In the genomic region with DNA sequence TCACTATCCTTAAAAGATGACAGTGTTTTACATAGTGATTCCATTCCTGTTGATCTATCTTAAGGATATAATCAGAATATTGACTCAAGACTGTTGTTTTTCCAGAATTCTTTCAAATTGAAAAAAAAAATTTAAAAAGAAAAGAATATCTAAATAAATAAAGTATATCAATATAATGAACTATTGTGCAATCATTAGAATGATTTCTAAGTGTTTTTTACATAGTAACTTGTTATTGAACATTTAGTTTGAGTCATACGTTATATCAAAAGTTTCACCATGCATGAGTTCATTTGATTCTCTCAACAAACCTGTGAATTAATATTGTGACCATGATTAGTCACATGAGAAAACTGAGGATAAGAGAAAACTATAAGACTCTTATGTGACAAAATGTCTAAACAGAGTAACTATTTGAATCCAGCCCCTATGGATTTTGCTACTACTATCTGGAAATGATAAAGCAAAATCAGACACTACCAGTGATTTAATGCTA, we compare ENCODE assay signal across 21 cellular contexts. TPM values are rescaled to one million over a fixed set of nuclear protein-coding genes. Genes with fewer than 3 reads are reported as not detected.
A peak's percentile ranks its signal among the peaks of the same experiment; 100 is the strongest.
DNase-seq lines count a peak whose midpoint lies in the region; ATAC-seq, FAIRE-seq and TF ChIP-seq lines count a peak whose summit lies in the region.
"Had no signal": no experiment of that assay in that cellular context is flagged by ENCODE, and none has a peak within 500 bp of the region (broad histone marks: within the 10 kb centered on the region; RNA-seq: fewer than 3 reads in every experiment).

No MANE protein-coding gene starts in this region.

- peaks cover 44% of the 10 kb centered on the region for H3K4me1 Mint-ChIP-seq in activated CD8-positive, alpha-beta memory T cell treated with anti-CD3 and anti-CD28 coated beads, Interleukin-2, amount 10 ng/mL, durations not matched to agents 7 days and 5 days
- H3K4me1 Mint-ChIP-seq in stimulated activated memory B cell treated with anti-CD40 and anti-IgM and Interleukin-4, amounts not matched to agents 10 μg/mL and 1 μg/mL and 100 μg/mL, for 72 hours = peaks cover 28% of the 10 kb centered on the region

- no peak overlapping the region for H3K4me3 Mint-ChIP-seq in activated CD8-positive, alpha-beta memory T cell treated with anti-CD3 and anti-CD28 coated beads, Interleukin-2, amount 10 ng/mL, durations not matched to agents 7 days and 5 days
- no peak overlapping the region for H3K4me3 Mint-ChIP-seq in stimulated activated memory B cell treated with anti-CD40 and anti-IgM and Interleukin-4, amounts not matched to agents 10 μg/mL and 1 μg/mL and 100 μg/mL, for 72 hours
- H3K4me3 Mint-ChIP-seq: CD8-positive, alpha-beta T cell; GM23338 had no signal

- H3K27me3 ChIP-seq in PC-9 (ENCODE audit: insufficient read depth, low read depth) (no peaks in the 10 kb centered on the region), Peyer's patch (no peaks in the 10 kb centered on the region)

- ATAC-seq in activated CD8-positive, alpha-beta memory T cell treated with anti-CD3 and anti-CD28 coated beads, Interleukin-2, amount 10 ng/mL, durations not matched to agents 7 days and 5 days = no peak
- no peak for ATAC-seq in stimulated activated memory B cell treated with anti-CD40 and anti-IgM and Interleukin-4, amounts not matched to agents 10 μg/mL and 1 μg/mL and 100 μg/mL, for 72 hours
- ATAC-seq: CD8-positive, alpha-beta T cell; GM23338; SK-N-SH treated with all-trans-retinoic acid at 6 μM for 48 hours had no signal

- POLR2A ChIA-PET in PC-9 (lab: Charles Lee; ENCODE audit: unreplicated experiment) = no interaction called here

- BruUV-seq in PC-9 (replicated peaks; lab: Mats Ljungman, UMichigan) = no TSS peak

- H3K36me3 ChIP-seq in PC-9 (ENCODE audit: low read depth) (no peaks in the 10 kb centered on the region), Peyer's patch (no peaks in the 10 kb centered on the region)

- H3K79me2 ChIP-seq in PC-9 (ENCODE audit: low read depth) = no peaks in the 10 kb centered on the region

- CTCF ChIA-PET in activated CD8-positive, alpha-beta memory T cell treated with anti-CD3 and anti-CD28 coated beads, Interleukin-2, amount 10 ng/mL, durations not matched to agents 7 days and 5 days (lab: Charles Lee) = interaction anchor here (1.2 kb wide), 1 partner anchor 46 kb away, joined by 4 read pairs; the partner anchor contains the start of gene KLF6
- CTCF ChIA-PET in PC-9 (lab: Charles Lee) = no interaction called here

- peak overlapping the region; percentile 37 for H3K27ac Mint-ChIP-seq in activated CD8-positive, alpha-beta memory T cell treated with anti-CD3 and anti-CD28 coated beads, Interleukin-2, amount 10 ng/mL, durations not matched to agents 7 days and 5 days
- no peak overlapping the region for H3K27ac Mint-ChIP-seq in stimulated activated memory B cell treated with anti-CD40 and anti-IgM and Interleukin-4, amounts not matched to agents 10 μg/mL and 1 μg/mL and 100 μg/mL, for 72 hours
- H3K27ac Mint-ChIP-seq: CD8-positive, alpha-beta T cell; GM23338 had no signal

- H4K20me1 ChIP-seq in PC-9 (ENCODE audit: insufficient read depth) = no peaks in the 10 kb centered on the region

- TF ChIP-seq POLR2A in Peyer's patch (IDR thresholded peaks at IDR 0.05) = no peak

- FAIRE-seq in colon (lab: Jason Lieb, UNC) = peak; percentile 10
- FAIRE-seq: HTR-8/SVneo had no signal

- no peaks in the 10 kb centered on the region for H3K9me3 Mint-ChIP-seq in activated CD8-positive, alpha-beta memory T cell treated with anti-CD3 and anti-CD28 coated beads, Interleukin-2, amount 10 ng/mL, durations not matched to agents 7 days and 5 days (ENCODE audit: low read depth)
- H3K9me3 Mint-ChIP-seq in stimulated activated memory B cell treated with anti-CD40 and anti-IgM and Interleukin-4, amounts not matched to agents 10 μg/mL and 1 μg/mL and 100 μg/mL, for 72 hours = no peaks in the 10 kb centered on the region
- H3K9me3 Mint-ChIP-seq: CD8-positive, alpha-beta T cell had no signal

- no peaks in the 10 kb centered on the region for H3K36me3 Mint-ChIP-seq in activated CD8-positive, alpha-beta memory T cell treated with anti-CD3 and anti-CD28 coated beads, Interleukin-2, amount 10 ng/mL, durations not matched to agents 7 days and 5 days
- no peaks in the 10 kb centered on the region for H3K36me3 Mint-ChIP-seq in stimulated activated memory B cell treated with anti-CD40 and anti-IgM and Interleukin-4, amounts not matched to agents 10 μg/mL and 1 μg/mL and 100 μg/mL, for 72 hours
- H3K36me3 Mint-ChIP-seq: CD8-positive, alpha-beta T cell had no signal

- H2AFZ ChIP-seq in PC-9 = no peak overlapping the region
- H2AFZ ChIP-seq: GM23338 had no signal

- H3K4me3 ChIP-seq in PC-9 = no peak overlapping the region
- no peak overlapping the region for H3K4me3 ChIP-seq in Peyer's patch
- H3K4me3 ChIP-seq: GM12878, GM23338 had no signal

- H3F3A ChIP-seq in PC-9 (ENCODE audit: insufficient read depth, low read depth) = peaks cover 34% of the 10 kb centered on the region

- H3K27ac ChIP-seq in PC-9 (peak overlapping the region; percentile 96), Peyer's patch (no peak overlapping the region)
- H3K27ac ChIP-seq: HL-60 had no signal

- no peaks in the 10 kb centered on the region for H3K27me3 Mint-ChIP-seq in activated CD8-positive, alpha-beta memory T cell treated with anti-CD3 and anti-CD28 coated beads, Interleukin-2, amount 10 ng/mL, durations not matched to agents 7 days and 5 days
- no peaks in the 10 kb centered on the region for H3K27me3 Mint-ChIP-seq in stimulated activated memory B cell treated with anti-CD40 and anti-IgM and Interleukin-4, amounts not matched to agents 10 μg/mL and 1 μg/mL and 100 μg/mL, for 72 hours

- peaks cover 40% of the 10 kb centered on the region for H3K4me1 ChIP-seq in PC-9 (replicated peaks; ENCODE audit: insufficient read depth)
- no peaks in the 10 kb centered on the region for H3K4me1 ChIP-seq in Peyer's patch

- H3K9me2 ChIP-seq in PC-9 (ENCODE audit: insufficient read depth) = no peaks in the 10 kb centered on the region

- DNase-seq in activated CD8-positive, alpha-beta memory T cell treated with anti-CD3 and anti-CD28 coated beads, Interleukin-2, amount 10 ng/mL, durations not matched to agents 7 days and 5 days = no peak
- no peak for DNase-seq in activated CD8-positive, alpha-beta memory T cell treated with anti-CD3 and anti-CD28 coated beads, Interleukin-2, amount 50 U/mL, for 4 hours
- DNase-seq in PC-9 (no peak), renal cortical epithelial cell (ENCODE audit: low read depth) (peak; percentile 58), Peyer's patch (no peak), middle frontal gyrus (ENCODE audit: extremely low spot score, low spot score) (no peak)
- DNase-seq: 8988T; CD8-positive, alpha-beta T cell; DND-41; GDM1; NCI-H1417 treated with DMSO at 0.1 percent for 48 hours; NCI-H2029 treated with DMSO at 0.1 percent for 48 hours; NCI-H524; SHP77 treated with DMSO at 0.1 percent for 48 hours had no signal

- TF ChIP-seq CTCF in PC-9 (conservative IDR thresholded peaks at IDR 0.05) (no peak), Peyer's patch (IDR thresholded peaks at IDR 0.05) (no peak)

- intact Hi-C loops in PC-9 (cut with micrococcal nuclease; ENCODE audit: unreplicated experiment) = no loop called here

- H3K9me3 ChIP-seq in PC-9 (ENCODE audit: insufficient read depth, low read depth) (no peaks in the 10 kb centered on the region), Peyer's patch (no peaks in the 10 kb centered on the region)

- H3K4me2 ChIP-seq in PC-9 = peak overlapping the region; percentile 31; the same call in 1 of the 2 replicates
- H3K4me2 ChIP-seq: GM23338 had no signal

RNA-seq across cellular contexts. Expression of gene KLF6, which starts 46.1 kb away (rescaled TPM):
- total RNA-seq in activated CD8-positive, alpha-beta memory T cell treated with anti-CD3 and anti-CD28 coated beads, Interleukin-2, amount 10 ng/mL, durations not matched to agents 7 days and 5 days = 100 to 1,000 TPM; 149 to 208 TPM
- total RNA-seq in PC-9 (2021) (27.7 and 41.9 TPM in 2 replicates), renal cortical epithelial cell (112 and 126 TPM in 2 replicates), Peyer's patch (100 to 1,000 TPM in 3 of 4 donors, 10 to 100 TPM in 1; 92.5 to 180 (median 145) TPM)
